Comparison of ENCODE assay signal across 9 cellular contexts in the genomic region with DNA sequence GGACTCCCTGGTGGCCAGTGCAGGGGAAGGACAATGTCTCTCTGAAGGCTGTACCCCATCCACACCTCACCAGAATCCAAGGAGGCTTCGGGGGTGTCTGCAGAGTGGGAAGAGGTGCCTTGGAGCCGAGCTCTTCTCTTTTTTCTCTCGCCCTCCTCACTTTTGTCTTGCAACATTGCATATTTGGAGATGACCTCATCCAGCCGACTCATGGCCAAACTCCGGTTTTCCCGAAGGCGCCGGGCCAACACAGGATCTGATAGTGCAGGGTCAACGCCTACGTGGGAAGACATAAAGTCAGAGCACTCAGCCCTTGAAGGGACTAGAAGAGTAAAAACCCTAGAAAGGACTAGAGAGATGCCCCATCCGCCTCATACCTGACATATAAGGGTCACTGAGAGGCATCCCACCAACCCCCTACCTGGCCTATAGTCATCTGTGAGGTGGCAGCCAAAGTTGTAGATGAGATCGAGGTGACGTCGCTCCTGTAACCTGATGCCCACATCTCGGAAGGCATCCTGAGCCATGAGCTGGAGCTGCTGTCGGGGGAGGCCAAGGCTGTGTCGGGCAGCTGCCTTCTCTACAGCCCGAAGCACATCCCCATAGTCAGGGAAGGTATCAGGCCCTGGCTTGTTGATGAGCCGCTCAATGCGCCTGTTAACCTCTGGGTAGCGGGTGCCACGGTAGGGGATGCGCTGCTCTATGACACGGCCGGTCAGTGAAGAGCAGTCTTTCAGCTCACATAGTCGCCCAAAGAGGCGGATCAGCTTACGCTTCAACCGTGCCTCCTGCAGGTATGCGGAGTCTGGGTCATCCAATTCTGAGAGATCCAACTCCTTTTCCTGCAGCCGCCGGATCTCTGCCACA. TPM values are rescaled to one million over a fixed set of nuclear protein-coding genes. Genes with fewer than 3 reads are reported as not detected.
DNase-seq lines count a peak whose midpoint lies in the region; FAIRE-seq and TF ChIP-seq lines count a peak whose summit lies in the region.
"Had no signal": no experiment of that assay in that cellular context is flagged by ENCODE, and none has a peak within 500 bp of the region (broad histone marks: within the 10 kb centered on the region; RNA-seq: fewer than 3 reads in every experiment).

No MANE protein-coding gene starts in this region.

- TF ChIP-seq CTCF in AG04449 (IDR thresholded peaks at IDR 0.05; ENCODE audit: insufficient read depth, low read length, missing control alignments) = no peak
- TF ChIP-seq CTCF in brain microvascular endothelial cell (IDR thresholded peaks at IDR 0.05; ENCODE audit: low read depth, low read length, missing control alignments) = no peak
- no peak for TF ChIP-seq CTCF in GM10248 (IDR thresholded peaks at IDR 0.05; ENCODE audit: control extremely low read depth, extremely low read depth, low read depth, missing control alignments)

- H3K18ac ChIP-seq in mesenchymal stem cell (ENCODE audit: low read depth in 1 of 2, low read length in 2 of 2) = no peak overlapping the region

- H2BK5ac ChIP-seq in mesenchymal stem cell (ENCODE audit: low read depth, low read length, poor library complexity, severe bottlenecking) = no peak overlapping the region

- H3K9me3 ChIP-seq in HUES64 (ENCODE audit: insufficient read depth, low read depth, low read length) (no peaks in the 10 kb centered on the region), mesenchymal stem cell (ENCODE audit: control insufficient read depth, low read length) (no peaks in the 10 kb centered on the region), small intestine (ENCODE audit: control insufficient read depth, low read depth) (no peaks in the 10 kb centered on the region)

- H2BK120ac ChIP-seq in mesenchymal stem cell (ENCODE audit: low read depth, low read length) = no peak overlapping the region

- no peak overlapping the region for H2BK15ac ChIP-seq in mesenchymal stem cell (ENCODE audit: low read depth, poor library complexity, severe bottlenecking)

- H3K4me2 ChIP-seq in mesenchymal stem cell (ENCODE audit: low read length, poor library complexity, severe bottlenecking) = peak overlapping the region; percentile 8

- FAIRE-seq in small intestine (lab: Jason Lieb, UNC) = no peak
- FAIRE-seq: GM18507 had no signal

- POLR2A ChIA-PET in AG04449 (lab: Yijun Ruan, JAX) (interaction anchor here (1.0 to 1.5 kb wide), 2 partner anchors 23 to 49 kb away, joined by 3 to 5 read pairs; a partner anchor contains a TSS), GM10248 (lab: Yijun Ruan, JAX) (interaction anchor here (0.6 kb wide), 1 partner anchor 67 kb away, joined by 3 read pairs; no protein-coding TSS in a partner anchor)

- H3K9ac ChIP-seq in HUES64 (ENCODE audit: low read depth, low read length) (peak overlapping the region; percentile 14; the same call in 1 of the 2 replicates), mesenchymal stem cell (ENCODE audit: low read length) (peak overlapping the region; percentile 96)

- no peak overlapping the region for H3K14ac ChIP-seq in mesenchymal stem cell (ENCODE audit: low read length in 2 of 2)

- CTCF ChIA-PET in AG04449 (lab: Yijun Ruan, JAX) = interaction anchor here (1.1 to 1.5 kb wide), 3 partner anchors 41 to 98 kb away, joined by 3 to 4 read pairs (median 3); no protein-coding TSS in a partner anchor
- CTCF ChIA-PET in GM10248 (lab: Yijun Ruan, JAX) = interaction anchor here (1.0 to 2.0 kb wide), 2 partner anchors 8 to 22 kb away, joined by 3 to 6 read pairs; a partner anchor contains a TSS

- H3K27me3 ChIP-seq in HUES64 (ENCODE audit: insufficient read depth, low read length) = no peaks in the 10 kb centered on the region
- no peaks in the 10 kb centered on the region for H3K27me3 ChIP-seq in brain microvascular endothelial cell (replicated peaks)
- no peaks in the 10 kb centered on the region for H3K27me3 ChIP-seq in mesenchymal stem cell (ENCODE audit: control insufficient read depth in 1 of 2, insufficient read depth in 1 of 2, low read length in 2 of 2)
- H3K27me3 ChIP-seq in small intestine (ENCODE audit: control insufficient read depth in 2 of 2, insufficient read depth in 2 of 2, low read length in 2 of 2) = no peaks in the 10 kb centered on the region

- peak overlapping the region; percentile 39 for H3K4me3 ChIP-seq in AG04449 (ENCODE audit: low read depth, low read length)
- H3K4me3 ChIP-seq in HUES64 (ENCODE audit: low read length) = peak overlapping the region; percentile 76; the same call in 1 of the 2 replicates
- peak overlapping the region; percentile 31 for H3K4me3 ChIP-seq in brain microvascular endothelial cell (ENCODE audit: low read depth, low read length)
- H3K4me3 ChIP-seq in mesenchymal stem cell (ENCODE audit: insufficient read depth in 1 of 2, low read depth in 1 of 2, low read length in 2 of 2) = peak overlapping the region in 1 of 2 experiments; percentile 96
- no peak overlapping the region for H3K4me3 ChIP-seq in small intestine (ENCODE audit: low read depth in 1 of 2, low read length in 2 of 2)

- H3K36me3 ChIP-seq in HUES64 (ENCODE audit: insufficient read depth, low read length) (peaks cover 33% of the 10 kb centered on the region), brain microvascular endothelial cell (replicated peaks) (peaks cover 25% of the 10 kb centered on the region), mesenchymal stem cell (ENCODE audit: control insufficient read depth in 1 of 2, insufficient read depth in 2 of 2, low read depth in 1 of 2, low read length in 2 of 2) (peaks cover 34 to 38% of the 10 kb centered on the region in 2 experiments), small intestine (ENCODE audit: control insufficient read depth in 2 of 2, insufficient read depth in 2 of 2, low read length in 2 of 2) (peaks cover 3 to 9% of the 10 kb centered on the region in 2 donors)

- peaks cover 25% of the 10 kb centered on the region for H3K4me1 ChIP-seq in HUES64 (ENCODE audit: insufficient read depth, low read length)
- H3K4me1 ChIP-seq in mesenchymal stem cell (ENCODE audit: control insufficient read depth, insufficient read depth, low read depth, low read length) = peaks cover 41% of the 10 kb centered on the region
- peaks cover 3 to 8% of the 10 kb centered on the region in 2 donors for H3K4me1 ChIP-seq in small intestine (ENCODE audit: control insufficient read depth in 2 of 2, insufficient read depth in 1 of 2, low read depth in 1 of 2, low read length in 1 of 2)

- peak overlapping the region; percentile 66 for H4K8ac ChIP-seq in mesenchymal stem cell (ENCODE audit: low read length)

- no peak overlapping the region for H2AK5ac ChIP-seq in mesenchymal stem cell (ENCODE audit: low read length, severe bottlenecking)

- 86% methylated on average over 32 of the region's 32 CpGs for WGBS in HUES64
- WGBS in mesenchymal stem cell = 67% methylated on average over 31 of the region's 32 CpGs
- WGBS in small intestine, 3 donors = 81 to 85% (median 82%) methylated on average over 32 of the region's 32 CpGs

- H3K27ac ChIP-seq in HUES64 (ENCODE audit: low read depth, low read length) = peak overlapping the region; percentile 25; the same call in 1 of the 2 replicates
- peak overlapping the region; percentile 89 for H3K27ac ChIP-seq in brain microvascular endothelial cell
- peak overlapping the region; percentile 15 for H3K27ac ChIP-seq in mesenchymal stem cell (ENCODE audit: low read length, poor library complexity, severe bottlenecking)
- no peak overlapping the region for H3K27ac ChIP-seq in small intestine (ENCODE audit: low read depth in 1 of 2, low read length in 1 of 2)

- H3K4ac ChIP-seq in mesenchymal stem cell (ENCODE audit: low read depth in 1 of 2, low read length in 2 of 2) = peak overlapping the region in 1 of 2 experiments; percentile 70

- H4K91ac ChIP-seq in mesenchymal stem cell (ENCODE audit: low read length) = peak overlapping the region; percentile 64

- H3K23ac ChIP-seq in mesenchymal stem cell (ENCODE audit: low read length in 2 of 2) = no peak overlapping the region

- H2BK12ac ChIP-seq in mesenchymal stem cell (ENCODE audit: low read length in 2 of 2) = peak overlapping the region in 1 of 2 experiments; percentile 75

- H3K79me1 ChIP-seq in mesenchymal stem cell (replicated peaks; ENCODE audit: low read length, poor library complexity, severe bottlenecking) = peaks cover 16% of the 10 kb centered on the region

- H2AFZ ChIP-seq in mesenchymal stem cell (ENCODE audit: low read depth, low read length) = no peak overlapping the region

- in situ Hi-C loops in brain microvascular endothelial cell (cut with HindIII; ENCODE audit: low pct_ligation_motif_present, low sequenced_read_pairs) = no loop called here

- peak; percentile 70 for DNase-seq in AG04449 (ENCODE audit: low read depth, low spot score)
- DNase-seq in brain microvascular endothelial cell = peak; percentile 94
- peak; percentile 95 for DNase-seq in mesenchymal stem cell
- no peak for DNase-seq in DMS53 treated with DMSO at 0.1 percent for 48 hours (lab: John Stamatoyannopoulos, UW; ENCODE audit: unreplicated experiment)
- DNase-seq in activated CD8-positive, alpha-beta memory T cell treated with anti-CD3 and anti-CD28 coated beads, Interleukin-2, amount 50 U/mL, for 48 hours = no peak
- DNase-seq in GM10248 (ENCODE audit: extremely low spot score) = no peak
- no peak for DNase-seq in small intestine

RNA-seq across cellular contexts. Expression of a gene that starts 2.2 kb away (rescaled TPM):
- polyA plus RNA-seq in HUES64 (2013, experiment 1 of 2) = 63.1 TPM
- polyA plus RNA-seq in HUES64 (2013, experiment 2 of 2) = 54.2 TPM
- polyA plus RNA-seq in mesenchymal stem cell (2013, experiment 1 of 2) = 35.8 TPM
- 34.9 TPM for polyA plus RNA-seq in mesenchymal stem cell (2013, experiment 2 of 2)
- 10 to 100 TPM; 19.5 to 34.7 (median 24.2) TPM for polyA plus RNA-seq in small intestine

RNA-seq across cellular contexts. Expression of a gene that starts 3.0 kb away (rescaled TPM):
- 8.0 TPM for polyA plus RNA-seq in HUES64 (2013, experiment 1 of 2)
- polyA plus RNA-seq in HUES64 (2013, experiment 2 of 2) = 13.1 TPM
- polyA plus RNA-seq in mesenchymal stem cell (2013, experiment 1 of 2) = 11.3 TPM
- 10.6 TPM for polyA plus RNA-seq in mesenchymal stem cell (2013, experiment 2 of 2)
- polyA plus RNA-seq in small intestine = 10 to 100 TPM; 10.7 to 14.1 (median 13.5) TPM

RNA-seq across cellular contexts. Expression of a gene that starts 6.7 kb away (rescaled TPM):
- 9.8 TPM for polyA plus RNA-seq in HUES64 (2013, experiment 1 of 2)
- 14.5 TPM for polyA plus RNA-seq in HUES64 (2013, experiment 2 of 2)
- polyA plus RNA-seq in mesenchymal stem cell (2013, experiment 1 of 2) = 180 TPM
- polyA plus RNA-seq in mesenchymal stem cell (2013, experiment 2 of 2) = 172 TPM
- 10 to 100 TPM; 33.8 to 64.1 (median 47.2) TPM for polyA plus RNA-seq in small intestine

RNA-seq across cellular contexts. Expression of a gene that starts 21.8 kb away (rescaled TPM):
- 32.0 TPM for polyA plus RNA-seq in HUES64 (2013, experiment 1 of 2)
- 39.1 TPM for polyA plus RNA-seq in HUES64 (2013, experiment 2 of 2)
- 36.7 TPM for polyA plus RNA-seq in mesenchymal stem cell (2013, experiment 1 of 2)
- polyA plus RNA-seq in mesenchymal stem cell (2013, experiment 2 of 2) = 36.6 TPM
- 10 to 100 TPM; 13.2 to 32.9 (median 17.6) TPM for polyA plus RNA-seq in small intestine

RNA-seq across cellular contexts. Expression of a gene that starts 31.1 kb away (rescaled TPM):
- polyA plus RNA-seq in HUES64 (2013, experiment 1 of 2) = 90.9 TPM
- polyA plus RNA-seq in HUES64 (2013, experiment 2 of 2) = 95.3 TPM
- 52.4 TPM for polyA plus RNA-seq in mesenchymal stem cell (2013, experiment 1 of 2)
- 52.8 TPM for polyA plus RNA-seq in mesenchymal stem cell (2013, experiment 2 of 2)
- polyA plus RNA-seq in small intestine = 100 to 1,000 TPM; 129 to 183 (median 164) TPM

Comparison
In these comparisons a context has a peak if more than half of its experiments do, and no peak if none do; other contexts are left out.
1. DNase-seq: peak in AG04449 (single experiment), brain microvascular endothelial cell (single experiment) and mesenchymal stem cell (single experiment); none in DMS53 treated with DMSO at 0.1 percent for 48 hours (single experiment), activated CD8-positive, alpha-beta memory T cell treated with anti-CD3 and anti-CD28 coated beads, Interleukin-2, amount 50 U/mL, for 48 hours (single experiment), GM10248 (single experiment) and small intestine (single experiment).
2. H3K4me3 ChIP-seq: peak in AG04449 (single experiment), HUES64 (single experiment) and brain microvascular endothelial cell (single experiment); none in small intestine (0 of 2).
3. H3K27ac ChIP-seq: peak in HUES64 (single experiment), brain microvascular endothelial cell (single experiment) and mesenchymal stem cell (single experiment); none in small intestine (0 of 2).